8 cellular contexts compared by ENCODE assay signal in the genomic region with DNA sequence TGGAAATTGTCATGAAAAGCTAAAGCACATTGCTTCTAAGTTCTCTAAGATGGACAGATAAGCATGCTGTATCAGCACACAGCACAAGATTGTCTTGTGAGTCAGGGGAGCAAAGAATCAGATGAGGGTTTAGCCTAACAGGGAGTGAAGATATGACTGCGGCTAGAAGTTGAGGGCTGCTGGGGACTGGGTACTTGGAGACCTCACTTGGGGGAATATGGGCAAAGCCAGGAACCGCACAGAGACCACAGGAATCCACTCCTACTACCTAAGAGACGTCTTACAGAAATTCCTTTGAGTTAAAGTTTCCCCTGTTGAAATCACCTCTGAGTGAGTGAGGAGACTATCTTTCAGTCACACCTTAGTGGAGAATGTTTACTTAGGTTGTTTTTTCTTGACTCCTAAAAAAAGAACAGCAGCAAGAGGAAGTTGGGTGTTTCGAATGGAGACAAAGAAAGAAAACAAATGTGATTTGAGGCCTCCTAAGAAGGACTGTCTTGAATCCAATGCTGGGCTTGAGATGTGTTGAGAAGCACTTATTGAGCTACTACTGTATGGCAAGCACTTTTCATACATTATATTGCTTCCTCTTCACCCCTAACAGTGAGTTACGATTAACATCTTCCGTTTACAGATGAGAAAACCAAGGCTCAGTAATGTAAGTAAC.
DNase-seq lines count a peak whose midpoint lies in the region; ATAC-seq, FAIRE-seq and TF ChIP-seq lines count a peak whose summit lies in the region.

No MANE protein-coding gene starts in this region.

- no peak overlapping the region for H2AFZ ChIP-seq in IMR-90 (replicated peaks; ENCODE audit: low read length, poor library complexity)

- H3K27me3 ChIP-seq in IMR-90 (ENCODE audit: control insufficient read depth, insufficient read depth, low read length) (no peaks in the 10 kb centered on the region), pancreas (no peaks in the 10 kb centered on the region), gastrocnemius medialis (no peaks in the 10 kb centered on the region)

- TF ChIP-seq POLR2A in IMR-90 (IDR thresholded peaks at IDR 0.05; ENCODE audit: low read depth, low read length) (no peak), gastrocnemius medialis (IDR thresholded peaks at IDR 0.05) (no peak)

- H3K4me2 ChIP-seq in IMR-90 (ENCODE audit: low read depth, low read length), result no peak overlapping the region

- H3K36me3 ChIP-seq in IMR-90 (ENCODE audit: control insufficient read depth, insufficient read depth, low read length), result no peaks in the 10 kb centered on the region
- no peaks in the 10 kb centered on the region for H3K36me3 ChIP-seq in pancreas
- no peaks in the 10 kb centered on the region for H3K36me3 ChIP-seq in gastrocnemius medialis

- H4K91ac ChIP-seq in IMR-90 (ENCODE audit: insufficient read depth, low read depth, low read length), result no peak overlapping the region

- CTCF ChIA-PET in IMR-90 (lab: Yijun Ruan, JAX), result interaction anchor here (1.1 kb wide), 1 partner anchor 19 kb away, joined by 5 read pairs; no protein-coding TSS in a partner anchor

- H3K9me1 ChIP-seq in IMR-90 (ENCODE audit: insufficient read depth, low read length), result peaks cover 16% of the 10 kb centered on the region

- no peak overlapping the region for H2AK9ac ChIP-seq in IMR-90 (replicated peaks; ENCODE audit: low read depth, low read length, poor library complexity)

- H3K14ac ChIP-seq in IMR-90 (replicated peaks; ENCODE audit: low read depth, low read length), result peak overlapping the region; percentile 25; the same call in 1 of the 2 replicates

- H3K27ac ChIP-seq in IMR-90 (ENCODE audit: insufficient read depth, low read length) (no peak overlapping the region), pancreas (peak overlapping the region in 1 of 4 donors; percentile 28), gastrocnemius medialis (no peak overlapping the region)

- no peak for FAIRE-seq in pancreas (lab: Jason Lieb, UNC)

- H3K4me1 ChIP-seq in IMR-90 (ENCODE audit: control insufficient read depth, insufficient read depth, low read length), result peaks cover 3% of the 10 kb centered on the region
- peaks cover 5 to 22% (median 8%) of the 10 kb centered on the region in 3 donors for H3K4me1 ChIP-seq in pancreas
- peaks cover 4 to 5% of the 10 kb centered on the region in 2 donors for H3K4me1 ChIP-seq in gastrocnemius medialis

- TF ChIP-seq CTCF in IMR-90 (conservative IDR thresholded peaks at IDR 0.05; ENCODE audit: low read depth, low read length), result no peak
- TF ChIP-seq CTCF in pancreas (IDR thresholded peaks at IDR 0.05), result no peak
- no peak for TF ChIP-seq CTCF in gastrocnemius medialis (IDR thresholded peaks at IDR 0.05 in 4 of 5, conservative IDR thresholded peaks at IDR 0.05 in 1 of 5)
- no peak for TF ChIP-seq CTCF in GM13976 (IDR thresholded peaks at IDR 0.05; ENCODE audit: borderline replicate concordance, control extremely low read depth, extremely low read depth, insufficient read depth, missing control alignments)

- H2BK120ac ChIP-seq in IMR-90 (ENCODE audit: low read depth, low read length), result no peak overlapping the region

- no peak overlapping the region; the same call in 1 of the 2 replicates for H2AK5ac ChIP-seq in IMR-90 (ENCODE audit: low read depth, low read length)

- H2BK5ac ChIP-seq in IMR-90 (ENCODE audit: low read depth, low read length, poor library complexity, severe bottlenecking), result no peak overlapping the region

- in situ Hi-C loops in IMR-90 (cut with MboI; ENCODE audit: low sequenced_read_pairs) (no loop called here), gastrocnemius medialis (cut with MboI; ENCODE audit: low sequenced_read_pairs in 4 of 4) (no loop called here), GM13976 (cut with MboI; ENCODE audit: low sequenced_read_pairs, unreplicated experiment) (loop anchor here (5.0 kb wide), 1 partner anchor 97 kb away; no protein-coding TSS in a partner anchor)

- H2BK15ac ChIP-seq in IMR-90 (ENCODE audit: low read depth, low read length), result no peak overlapping the region

- H3K56ac ChIP-seq in IMR-90 (ENCODE audit: extremely low read depth, insufficient read depth, low read length), result no peak overlapping the region

- dilution Hi-C loops in IMR-90 (cut with HindIII; ENCODE audit: low sequenced_read_pairs, unreplicated experiment), result no loop called here

- peak; percentile 63 for DNase-seq in activated naive CD4-positive, alpha-beta T cell treated with Interleukin-2 at 50 U/mL for 16 hours
- no peak for DNase-seq in activated naive CD4-positive, alpha-beta T cell (lab: John Stamatoyannopoulos, UW)
- DNase-seq in IMR-90, result no peak
- peak; percentile 30 for DNase-seq in activated T-helper 9 cell treated with anti-CD3 and anti-CD28 coated beads, Interleukin-2, amount 50 U/mL, for 16 hours (ENCODE audit: low read depth)
- no peak for DNase-seq in pancreas
- DNase-seq in gastrocnemius medialis, result no peak
- DNase-seq in GM13976 (ENCODE audit: low spot score), result no peak
- DNase-seq in GM03348 (ENCODE audit: low spot score), result no peak

- H4K5ac ChIP-seq in IMR-90 (ENCODE audit: low read depth, low read length), result no peak overlapping the region

- TF ChIP-seq RAD21 in IMR-90 (IDR thresholded peaks at IDR 0.05; ENCODE audit: low read length), result no peak

- H2BK20ac ChIP-seq in IMR-90 (ENCODE audit: low read depth, low read length), result no peak overlapping the region

- ATAC-seq in IMR-90 (ENCODE audit: low read depth) (no peak), pancreas (peak in 3 of 4 donors; percentile 15 to 42 (median 22)), gastrocnemius medialis (no peak)

- no peak overlapping the region for H4K8ac ChIP-seq in IMR-90 (ENCODE audit: low read depth in 2 of 2, low read length in 2 of 2)

- peak overlapping the region; percentile 16 for H3K23ac ChIP-seq in IMR-90 (ENCODE audit: low read depth, low read length)

- POLR2A ChIA-PET in IMR-90 (lab: Charles Lee; ENCODE audit: unreplicated experiment), result no interaction called here

- no TSS peak for BruUV-seq in IMR-90 (replicated peaks; lab: Mats Ljungman, UMichigan)

- H3K18ac ChIP-seq in IMR-90 (ENCODE audit: low read depth, low read length), result no peak overlapping the region

- H3K9me3 ChIP-seq in IMR-90 (ENCODE audit: control insufficient read depth, insufficient read depth, low read length), result no peaks in the 10 kb centered on the region
- H3K9me3 ChIP-seq in pancreas, result no peaks in the 10 kb centered on the region
- H3K9me3 ChIP-seq in gastrocnemius medialis, result no peaks in the 10 kb centered on the region

- H4K20me1 ChIP-seq in IMR-90 (ENCODE audit: insufficient read depth, low read length), result no peaks in the 10 kb centered on the region

- peaks cover 0 to 13% of the 10 kb centered on the region in 2 experiments; a peak in 1 of 4 replicates for H3K79me1 ChIP-seq in IMR-90 (ENCODE audit: low read depth in 1 of 2, low read length in 2 of 2)

- H3K4me3 ChIP-seq in IMR-90 (ENCODE audit: insufficient read depth, low read depth, low read length), result no peak overlapping the region
- H3K4me3 ChIP-seq in pancreas, result no peak overlapping the region
- no peak overlapping the region for H3K4me3 ChIP-seq in gastrocnemius medialis

- H3K4ac ChIP-seq in IMR-90 (ENCODE audit: low read depth, low read length), result no peak overlapping the region

- no CpG with 5 or more reads among the region's 6 CpGs for WGBS in IMR-90 (ENCODE audit: extremely low coverage in 2 of 2, insufficient read length in 1 of 2), 2 experiments
- WGBS in pancreas, 2 donors, result 72 to 74% methylated on average over 6 of the region's 6 CpGs

- H3K9ac ChIP-seq in IMR-90 (ENCODE audit: low read depth, low read length), result no peak overlapping the region

- intact Hi-C loops in IMR-90 (cut with micrococcal nuclease) (no loop called here), pancreas (cut with DNase I) (no loop called here), gastrocnemius medialis (cut with DNase I; ENCODE audit: low total_unique reads) (no loop called here)

TF ChIP-seq in IMR-90, 13 proteins besides CTCF, POLR2A, EP300 and RAD21:
- TF ChIP-seq, protein P1, sequence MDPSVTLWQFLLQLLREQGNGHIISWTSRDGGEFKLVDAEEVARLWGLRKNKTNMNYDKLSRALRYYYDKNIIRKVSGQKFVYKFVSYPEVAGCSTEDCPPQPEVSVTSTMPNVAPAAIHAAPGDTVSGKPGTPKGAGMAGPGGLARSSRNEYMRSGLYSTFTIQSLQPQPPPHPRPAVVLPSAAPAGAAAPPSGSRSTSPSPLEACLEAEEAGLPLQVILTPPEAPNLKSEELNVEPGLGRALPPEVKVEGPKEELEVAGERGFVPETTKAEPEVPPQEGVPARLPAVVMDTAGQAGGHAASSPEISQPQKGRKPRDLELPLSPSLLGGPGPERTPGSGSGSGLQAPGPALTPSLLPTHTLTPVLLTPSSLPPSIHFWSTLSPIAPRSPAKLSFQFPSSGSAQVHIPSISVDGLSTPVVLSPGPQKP (IDR thresholded peaks at IDR 0.05; ENCODE audit: borderline replicate concordance, low read depth, low read length), result no peak
- TF ChIP-seq MAFK (IDR thresholded peaks at IDR 0.05; ENCODE audit: low read depth, low read length), result no peak
- no peak for TF ChIP-seq CHD1 (IDR thresholded peaks at IDR 0.05; ENCODE audit: low read depth, low read length)
- TF ChIP-seq MXI1 (IDR thresholded peaks at IDR 0.05; ENCODE audit: borderline replicate concordance, low read depth, low read length), result no peak
- TF ChIP-seq RCOR1 (IDR thresholded peaks at IDR 0.05; ENCODE audit: insufficient replicate concordance, low read length), result no peak
- TF ChIP-seq, protein P2, sequence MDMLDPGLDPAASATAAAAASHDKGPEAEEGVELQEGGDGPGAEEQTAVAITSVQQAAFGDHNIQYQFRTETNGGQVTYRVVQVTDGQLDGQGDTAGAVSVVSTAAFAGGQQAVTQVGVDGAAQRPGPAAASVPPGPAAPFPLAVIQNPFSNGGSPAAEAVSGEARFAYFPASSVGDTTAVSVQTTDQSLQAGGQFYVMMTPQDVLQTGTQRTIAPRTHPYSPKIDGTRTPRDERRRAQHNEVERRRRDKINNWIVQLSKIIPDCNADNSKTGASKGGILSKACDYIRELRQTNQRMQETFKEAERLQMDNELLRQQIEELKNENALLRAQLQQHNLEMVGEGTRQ (IDR thresholded peaks at IDR 0.05; ENCODE audit: low read depth, low read length), result no peak
- no peak for TF ChIP-seq NFE2L2 (IDR thresholded peaks at IDR 0.05; ENCODE audit: low read depth, low read length)
- TF ChIP-seq CEBPB (IDR thresholded peaks at IDR 0.05; ENCODE audit: low read depth, low read length), result no peak
- TF ChIP-seq BHLHE40 (IDR thresholded peaks at IDR 0.05; ENCODE audit: low read depth, low read length), result no peak
TF ChIP-seq in IMR-90: peak in this region for 0.

Comparison
In these comparisons a context has a peak if more than half of its experiments do, and no peak if none do; other contexts are left out.
1. DNase-seq: peak in activated naive CD4-positive, alpha-beta T cell treated with Interleukin-2 at 50 U/mL for 16 hours (single experiment) and activated T-helper 9 cell treated with anti-CD3 and anti-CD28 coated beads, Interleukin-2, amount 50 U/mL, for 16 hours (single experiment); none in activated naive CD4-positive, alpha-beta T cell (0 of 4), IMR-90 (single experiment), pancreas (0 of 6), gastrocnemius medialis (0 of 2), GM13976 (single experiment) and GM03348 (single experiment).
2. ATAC-seq: peak in pancreas (3 of 4); none in IMR-90 (single experiment) and gastrocnemius medialis (0 of 2).